In the genomic region with DNA sequence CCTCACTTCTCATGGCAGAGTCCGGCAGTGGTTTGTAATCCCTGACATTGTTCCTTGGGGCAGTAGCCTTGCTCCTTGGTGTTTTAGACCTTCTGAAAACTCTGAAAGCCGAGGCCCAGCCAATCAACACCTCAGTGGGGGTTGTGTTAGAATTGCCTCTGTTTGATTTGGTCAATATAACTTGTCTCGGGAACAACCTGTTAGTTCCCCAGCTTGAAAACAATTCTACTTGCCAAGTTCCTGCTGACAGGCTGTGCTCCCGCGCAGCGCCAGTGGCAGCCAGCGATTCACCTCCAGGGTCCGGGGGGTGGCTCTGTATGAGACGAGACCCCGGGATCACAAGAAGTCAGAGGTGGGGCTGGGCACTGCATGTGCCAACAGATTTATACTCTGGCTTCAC, we compare ENCODE assay signal across 19 cellular contexts.
A peak's percentile ranks its signal among the peaks of the same experiment; 100 is the strongest.
DNase-seq lines count a peak whose midpoint lies in the region; ATAC-seq, FAIRE-seq and TF ChIP-seq lines count a peak whose summit lies in the region.
"Had no signal": no experiment of that assay in that cellular context is flagged by ENCODE, and none has a peak within 500 bp of the region (broad histone marks: within the 10 kb centered on the region; RNA-seq: fewer than 3 reads in every experiment).

No MANE protein-coding gene starts in this region.

- H3K36me3 ChIP-seq in right lobe of liver (no peaks in the 10 kb centered on the region), HepG2 (replicated peaks in 1 of 2; ENCODE audit: control insufficient read depth in 1 of 2, insufficient read depth in 2 of 2, low read length in 2 of 2) (no peaks in the 10 kb centered on the region), endodermal cell (ENCODE audit: control insufficient read depth, insufficient read depth, low read length) (no peaks in the 10 kb centered on the region)

- TF ChIP-seq POLR2A in right lobe of liver (IDR thresholded peaks at IDR 0.05) (no peak), HepG2 (IDR thresholded peaks at IDR 0.05; ENCODE audit: insufficient read depth in 1 of 2, low read depth in 2 of 2, low read length in 2 of 2) (no peak)

- no peak overlapping the region for H3K4me3 ChIP-seq in right lobe of liver
- no peak overlapping the region for H3K4me3 ChIP-seq in HepG2 (replicated peaks in 1 of 3; ENCODE audit: insufficient read depth in 1 of 3, low read depth in 2 of 3, low read length in 3 of 3)
- peak overlapping the region; percentile 47 for H3K4me3 ChIP-seq in endodermal cell (ENCODE audit: low read length)
- H3K4me3 ChIP-seq: GM23338 had no signal

- POLR2A ChIA-PET in HepG2 (lab: Yijun Ruan, JAX), result no interaction called here

- BruUV-seq in HepG2 (replicated peaks; lab: Mats Ljungman, UMichigan), result no TSS peak

- H3K27ac ChIP-seq in right lobe of liver (peak overlapping the region in 1 of 3 donors; percentile 24), HepG2 (ENCODE audit: extremely low read length, insufficient read depth, low read length) (no peak overlapping the region), endodermal cell (ENCODE audit: low read depth, low read length) (no peak overlapping the region)

- H3K4me1 Mint-ChIP-seq in endodermal cell (peaks cover 79% of the 10 kb centered on the region), nephron progenitor cell (peaks cover 27% of the 10 kb centered on the region)

- H3K79me2 ChIP-seq in HepG2 (ENCODE audit: insufficient read depth, low read length), result no peaks in the 10 kb centered on the region

- no peaks in the 10 kb centered on the region for H3K9me3 ChIP-seq in right lobe of liver
- no peaks in the 10 kb centered on the region for H3K9me3 ChIP-seq in HepG2 (ENCODE audit: low read length)
- H3K9me3 ChIP-seq in endodermal cell (ENCODE audit: control insufficient read depth, low read length), result no peaks in the 10 kb centered on the region
- H3K9me3 ChIP-seq: Caco-2 had no signal

- no peak for TF ChIP-seq RAD21 in HepG2 (CRISPR knock-in tag; IDR thresholded peaks at IDR 0.05)

- H3K36me3 Mint-ChIP-seq in endodermal cell (ENCODE audit: low read depth) (no peaks in the 10 kb centered on the region), nephron progenitor cell (ENCODE audit: low read depth) (peaks cover 4% of the 10 kb centered on the region)

- in situ Hi-C loops in HepG2 (cut with HindIII; ENCODE audit: extremely low pct_ligation_motif_present, low pct_unique_long_range_greater_than_20kb), result no loop called here

- peak overlapping the region; percentile 31 for H3K27ac Mint-ChIP-seq in endodermal cell
- no peak overlapping the region for H3K27ac Mint-ChIP-seq in nephron progenitor cell
- H3K27ac Mint-ChIP-seq: GM23338 had no signal

- intact Hi-C loops in right lobe of liver (cut with DNase I) (no loop called here), HepG2 (cut with micrococcal nuclease; ENCODE audit: unreplicated experiment) (no loop called here)

- no peak overlapping the region for H2AFZ ChIP-seq in HepG2 (ENCODE audit: low read length)
- H2AFZ ChIP-seq: GM23338 had no signal

- peak overlapping the region; percentile 0 for H3K4me3 Mint-ChIP-seq in endodermal cell
- H3K4me3 Mint-ChIP-seq in nephron progenitor cell, result peak overlapping the region; percentile 5
- H3K4me3 Mint-ChIP-seq: GM23338 had no signal

- ATAC-seq in right lobe of liver (peak; percentile 49 to 83 (median 62)), HepG2 (no peak), HG03025 (IDR thresholded peaks at IDR 0.05; ENCODE audit: low FRiP score, unreplicated experiment) (no peak), HG02938 (IDR thresholded peaks at IDR 0.05; ENCODE audit: unreplicated experiment) (no peak), GM18517 (IDR thresholded peaks at IDR 0.05; ENCODE audit: unreplicated experiment) (no peak)
- ATAC-seq: GM23338 had no signal

- no peak for FAIRE-seq in HepG2 (lab: Jason Lieb, UNC)
- FAIRE-seq: A204.1, G401.6, GM12891 had no signal

- no peak overlapping the region for H3K9ac ChIP-seq in HepG2 (ENCODE audit: insufficient read depth, low read depth, low read length)
- no peak overlapping the region for H3K9ac ChIP-seq in endodermal cell (ENCODE audit: extremely low read depth, low read length, poor library complexity, severe bottlenecking)

- H3K27me3 ChIP-seq in right lobe of liver (no peaks in the 10 kb centered on the region), HepG2 (ENCODE audit: control insufficient read depth in 1 of 2, insufficient read depth in 2 of 2, low read length in 2 of 2) (no peaks in the 10 kb centered on the region), endodermal cell (ENCODE audit: control insufficient read depth, insufficient read depth, low read length, poor library complexity, severe bottlenecking) (no peaks in the 10 kb centered on the region)

- H3K27me3 Mint-ChIP-seq in endodermal cell (ENCODE audit: insufficient read depth) (peaks cover 22% of the 10 kb centered on the region), nephron progenitor cell (ENCODE audit: low read depth, poor library complexity) (peaks cover 11% of the 10 kb centered on the region)

- no peaks in the 10 kb centered on the region for H4K20me1 ChIP-seq in HepG2 (ENCODE audit: insufficient read depth, low read length)

- DNase-seq in right lobe of liver, result no peak
- DNase-seq in HepG2 (ENCODE audit: low spot score), result no peak
- peak; percentile 92 for DNase-seq in endodermal cell
- no peak for DNase-seq in nephron progenitor cell
- DNase-seq in NCI-H1436 (lab: John Stamatoyannopoulos, UW), result no peak
- DNase-seq: C1 segment of cervical spinal cord, Caco-2, NCI-H1417, NCI-H2029, NCI-H2171 treated with DMSO at 0.1 percent for 48 hours, NCI-H510A treated with DMSO at 0.1 percent for 48 hours, SHP77 treated with DMSO at 0.1 percent for 48 hours had no signal

- TF ChIP-seq EP300 in HepG2 (IDR thresholded peaks at IDR 0.05; ENCODE audit: low read depth in 2 of 2, low read length in 2 of 2) (no peak), HepG2 (CRISPR knock-in tag; IDR thresholded peaks at IDR 0.05; ENCODE audit: borderline replicate concordance) (no peak)

- H3K9me3 Mint-ChIP-seq in endodermal cell (no peaks in the 10 kb centered on the region), nephron progenitor cell (peaks cover 11% of the 10 kb centered on the region)

- 12% methylated on average over 7 of the region's 10 CpGs for WGBS in right lobe of liver (ENCODE audit: insufficient coverage, low coverage, low lambda C conversion rate, missing lambda C conversion rate)
- WGBS in HepG2 (ENCODE audit: low lambda C conversion rate), result 77% methylated on average over 3 of the region's 10 CpGs
- WGBS in endodermal cell (ENCODE audit: insufficient coverage in 1 of 2, insufficient read length in 1 of 2), 2 experiments, result 14 to 25% methylated on average over 10 of the region's 10 CpGs

- no peak overlapping the region for H3K4me2 ChIP-seq in HepG2 (ENCODE audit: low read depth, low read length)
- H3K4me2 ChIP-seq: GM23338 had no signal

- CTCF ChIA-PET in HepG2 (lab: Yijun Ruan, JAX; ENCODE audit: low intra/inter-chr PET ratio, low total read pairs), result no interaction called here

- H3K4me1 ChIP-seq in right lobe of liver, result no peaks in the 10 kb centered on the region
- H3K4me1 ChIP-seq in HepG2 (ENCODE audit: insufficient read depth, low read length), result peaks cover 62% of the 10 kb centered on the region
- H3K4me1 ChIP-seq in endodermal cell (ENCODE audit: control insufficient read depth, insufficient read depth, low read length), result peaks cover 37% of the 10 kb centered on the region

- TF ChIP-seq CTCF in right lobe of liver (IDR thresholded peaks at IDR 0.05), result no peak
- no peak for TF ChIP-seq CTCF in HepG2 (CRISPR knock-in tag; IDR thresholded peaks at IDR 0.05)
- TF ChIP-seq CTCF in endodermal cell (conservative IDR thresholded peaks at IDR 0.05), result no peak
- TF ChIP-seq CTCF in nephron progenitor cell (IDR thresholded peaks at IDR 0.05), result no peak

TF ChIP-seq in HepG2, 621 proteins besides CTCF, POLR2A, EP300 and RAD21 (continues in another document):
- TF ChIP-seq MZF1 (CRISPR knock-in tag; IDR thresholded peaks at IDR 0.05; ENCODE audit: borderline replicate concordance) (no peak), MIER2 (CRISPR knock-in tag; IDR thresholded peaks at IDR 0.05) (no peak), TIGD3 (CRISPR knock-in tag; IDR thresholded peaks at IDR 0.05; ENCODE audit: borderline replicate concordance) (no peak), RFX3 (CRISPR knock-in tag; IDR thresholded peaks at IDR 0.05) (no peak), IRX3 (CRISPR knock-in tag; IDR thresholded peaks at IDR 0.05; ENCODE audit: borderline replicate concordance, low read depth) (no peak), CHCHD3 (CRISPR knock-in tag; IDR thresholded peaks at IDR 0.05) (no peak)

Comparison
In these comparisons a context has a peak if more than half of its experiments do, and no peak if none do; other contexts are left out.
1. ATAC-seq: peak in right lobe of liver (4 of 4); none in HepG2 (single experiment), HG03025 (single experiment), HG02938 (single experiment) and GM18517 (single experiment).